Comparison of ENCODE assay signal across 8 cellular contexts in the genomic region with DNA sequence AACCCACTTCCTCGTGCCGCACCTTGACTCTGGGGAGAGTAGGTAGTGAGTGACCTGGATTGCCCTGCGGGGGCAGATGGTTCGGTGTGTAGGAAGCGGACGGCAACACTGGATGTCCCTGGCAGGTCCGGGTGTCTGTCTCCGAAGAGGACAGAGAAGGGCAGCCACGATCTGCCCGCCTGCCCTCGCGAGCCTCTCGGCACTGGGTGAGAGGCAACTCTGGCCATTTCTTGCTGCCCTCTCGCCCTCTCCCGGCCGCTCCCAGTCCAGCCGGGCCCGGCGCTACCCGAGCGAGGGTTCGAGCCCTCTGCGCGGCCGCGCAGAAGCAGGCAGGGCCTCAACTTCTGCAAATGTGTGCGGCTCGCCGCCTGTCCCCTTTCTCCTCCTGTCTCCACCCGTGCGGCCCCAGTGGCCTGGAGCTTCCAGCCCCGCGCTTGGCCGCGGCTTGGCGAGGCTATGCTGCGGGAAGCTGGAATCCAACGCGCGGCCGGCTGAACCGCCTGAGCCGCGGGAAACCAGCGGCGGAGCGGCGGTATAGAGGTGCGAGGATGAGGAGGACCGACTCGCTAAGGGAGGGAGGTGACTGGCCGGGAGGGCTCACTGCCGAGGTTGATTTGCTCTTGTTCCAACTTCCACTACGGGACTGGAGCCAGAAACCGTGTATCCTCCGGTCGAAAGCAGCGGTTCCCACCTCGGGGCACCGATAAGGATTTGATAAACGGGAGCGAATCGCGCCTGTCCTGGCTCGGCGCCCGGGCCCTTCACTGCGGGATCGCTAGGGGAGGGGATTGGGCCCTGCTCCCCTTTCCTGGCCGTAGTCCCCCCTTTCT. TPM values are rescaled to one million over a fixed set of nuclear protein-coding genes. Genes with fewer than 3 reads are reported as not detected.
DNase-seq lines count a peak whose midpoint lies in the region; ATAC-seq and TF ChIP-seq lines count a peak whose summit lies in the region.

No MANE protein-coding gene starts in this region.

- H3K4me3 ChIP-seq in SJSA1 (peak overlapping the region; percentile 72), breast epithelium (peak overlapping the region; percentile 68 to 96 (median 74)), skeletal muscle tissue (ENCODE audit: low read length in 3 of 3) (peak overlapping the region; percentile 84 to 91 (median 84))

- peak; percentile 6 for TF ChIP-seq POLR2A in breast epithelium (IDR thresholded peaks at IDR 0.05)

- H3K4me1 ChIP-seq in SJSA1 (replicated peaks) (peaks cover 25% of the 10 kb centered on the region), breast epithelium (no peaks in the 10 kb centered on the region), skeletal muscle tissue (ENCODE audit: control insufficient read depth in 3 of 3, insufficient read depth in 3 of 3, low read length in 3 of 3) (peaks cover 16 to 33% (median 22%) of the 10 kb centered on the region in 3 donors)

- ATAC-seq in HG03175 (IDR thresholded peaks at IDR 0.05; ENCODE audit: unreplicated experiment) = no peak

- 0 out of 2 replicates have a peak, but pooled peaks cover 6% of the 10 kb centered on the region for H3K9me3 ChIP-seq in SJSA1 (replicated peaks)
- H3K9me3 ChIP-seq in breast epithelium = no peaks in the 10 kb centered on the region
- H3K9me3 ChIP-seq in skeletal muscle tissue (ENCODE audit: control insufficient read depth in 3 of 3, low read length in 3 of 3) = no peaks in the 10 kb centered on the region

- intact Hi-C loops in breast epithelium (cut with DNase I; ENCODE audit: low total_unique reads) = no loop called here

- peak in 1 of 3 donors; percentile 14 for TF ChIP-seq CTCF in breast epithelium (IDR thresholded peaks at IDR 0.05)

- H3K27ac ChIP-seq in SJSA1 (no peak overlapping the region), breast epithelium (peak overlapping the region; percentile 92 to 98), skeletal muscle tissue (ENCODE audit: low read depth, low read length) (peak overlapping the region; percentile 88)

- H3K9ac ChIP-seq in skeletal muscle tissue (ENCODE audit: low read depth in 1 of 3, low read length in 3 of 3) = peak overlapping the region; percentile 87 to 92 (median 87)

- H3K27me3 ChIP-seq in SJSA1 (replicated peaks) (no peaks in the 10 kb centered on the region), breast epithelium (no peaks in the 10 kb centered on the region), skeletal muscle tissue (ENCODE audit: control insufficient read depth in 3 of 3, insufficient read depth in 3 of 3, low read length in 3 of 3) (peaks cover 0 to 5% (median 0%) of the 10 kb centered on the region in 3 donors)

- H3K36me3 ChIP-seq in SJSA1 (peaks cover 2% of the 10 kb centered on the region; the same call in 1 of the 2 replicates), breast epithelium (no peaks in the 10 kb centered on the region), skeletal muscle tissue (ENCODE audit: control insufficient read depth in 3 of 3, insufficient read depth in 3 of 3, low read length in 3 of 3) (no peaks in the 10 kb centered on the region)

- peak; percentile 39 for DNase-seq in stimulated activated CD4-positive, alpha-beta T cell treated with anti-CD3 and anti-CD28 coated beads, Interleukin-15, amount 100 ng/mL, for 24 hours
- no peak for DNase-seq in stimulated activated CD4-positive, alpha-beta T cell treated with anti-CD3 and anti-CD28 coated beads, Interleukin-4, amount 100 ng/mL, for 24 hours
- DNase-seq in SJSA1 (ENCODE audit: low read depth in 1 of 2, low spot score in 2 of 2) (peak; percentile 58 to 60), breast epithelium (ENCODE audit: low spot score in 2 of 2) (peak; percentile 54 to 59), iPS-NIHi11 (ENCODE audit: low spot score) (peak; percentile 73), GDM1 (lab: John Stamatoyannopoulos, UW) (no peak)

RNA-seq across cellular contexts. Expression of a gene that starts 1.5 kb away (rescaled TPM):
- 12.9 and 13.1 TPM in 2 replicates for total RNA-seq in SJSA1 (2014; rRNA removed; shearing (Covaris generic))
- total RNA-seq in breast epithelium = 100 to 1,000 TPM in 2 of 3 donors, 10 to 100 TPM in 1; 92.5 to 274 (median 229) TPM
- 13.6 TPM for total RNA-seq in skeletal muscle tissue

Comparison
In these comparisons a context has a peak if more than half of its experiments do, and no peak if none do; other contexts are left out.
1. DNase-seq: peak in stimulated activated CD4-positive, alpha-beta T cell treated with anti-CD3 and anti-CD28 coated beads, Interleukin-15, amount 100 ng/mL, for 24 hours (single experiment), SJSA1 (2 of 2), breast epithelium (2 of 2) and iPS-NIHi11 (single experiment); none in stimulated activated CD4-positive, alpha-beta T cell treated with anti-CD3 and anti-CD28 coated beads, Interleukin-4, amount 100 ng/mL, for 24 hours (single experiment) and GDM1 (single experiment).
2. Peak in every context shown above with its lines, with median percentiles within 50 percentile points of each other: H3K4me3 ChIP-seq.